Comparison of ENCODE assay signal across 8 cellular contexts in genomic region chr1:8169364-8170058, GRCh38.
DNase-seq lines count a peak whose midpoint lies in the region; ATAC-seq and TF ChIP-seq lines count a peak whose summit lies in the region.

No MANE protein-coding gene starts in this region.

- H3K9me3 ChIP-seq in SJCRH30 (replicated peaks): no peaks in the 10 kb centered on the region

- no peaks in the 10 kb centered on the region for H3K27me3 ChIP-seq in SJCRH30

- H3K4me3 ChIP-seq in AG04449 (ENCODE audit: low read depth, low read length) (no peak overlapping the region), SJCRH30 (peak overlapping the region; percentile 21), cardiac fibroblast (replicated peaks in 1 of 2; ENCODE audit: low read depth in 2 of 2, low read length in 2 of 2) (no peak overlapping the region)

- CTCF ChIA-PET in AG04449 (lab: Yijun Ruan, JAX): no interaction called here

- ATAC-seq in GM18502 (IDR thresholded peaks at IDR 0.05; ENCODE audit: poor library complexity, unreplicated experiment) (peak; percentile 53), left colon (peak; percentile 95), GM21367 (IDR thresholded peaks at IDR 0.05; ENCODE audit: unreplicated experiment) (no peak)

- peaks cover 35% of the 10 kb centered on the region for H3K4me1 ChIP-seq in SJCRH30

- TF ChIP-seq CTCF in AG04449 (IDR thresholded peaks at IDR 0.05; ENCODE audit: insufficient read depth, low read length, missing control alignments): no peak
- no peak for TF ChIP-seq CTCF in cardiac fibroblast (IDR thresholded peaks at IDR 0.05; ENCODE audit: low read depth, low read length)

- DNase-seq in AG04449 (ENCODE audit: low read depth, low spot score) (peak; percentile 37), HuH-7.5 (ENCODE audit: low spot score) (peak; percentile 38), SJCRH30 (peak; percentile 77 to 86), cardiac fibroblast (ENCODE audit: low read depth in 2 of 2) (peak; percentile 92 to 95), left colon (peak; percentile 53 to 89)
- peak; percentile 31 to 32 for DNase-seq in stimulated activated CD8-positive, alpha-beta memory T cell treated with anti-CD3 and anti-CD28 coated beads, Interleukin-4, amount 100 ng/mL, for 1 hour (ENCODE audit: low read depth in 2 of 2, low spot score in 1 of 2)

- H3K27ac ChIP-seq in SJCRH30: peak overlapping the region; percentile 91

- no peaks in the 10 kb centered on the region for H3K36me3 ChIP-seq in SJCRH30

- intact Hi-C loops in left colon (cut with DNase I, micrococcal nuclease): no loop called here

- POLR2A ChIA-PET in AG04449 (lab: Yijun Ruan, JAX): interaction anchor here (0.6 kb wide), 1 partner anchor 75 kb away, joined by 3 read pairs; no protein-coding TSS in a partner anchor

Comparison
In these comparisons a context has a peak if more than half of its experiments do, and no peak if none do; other contexts are left out.
1. DNase-seq: peak in every context shown above with its lines; median percentile 94 in cardiac fibroblast; 82 in SJCRH30; 71 in left colon; 38 in HuH-7.5; 37 in AG04449; 32 in stimulated activated CD8-positive, alpha-beta memory T cell treated with anti-CD3 and anti-CD28 coated beads, Interleukin-4, amount 100 ng/mL, for 1 hour.